25 cellular contexts compared by ENCODE assay signal in genomic region chr14:73125169-73125588, GRCh38. TPM values are rescaled to one million over a fixed set of nuclear protein-coding genes. Genes with fewer than 3 reads are reported as not detected.
DNase-seq lines count a peak whose midpoint lies in the region; ATAC-seq and TF ChIP-seq lines count a peak whose summit lies in the region.
"Had no signal": no experiment of that assay in that cellular context is flagged by ENCODE, and none has a peak within 500 bp of the region (broad histone marks: within the 10 kb centered on the region; RNA-seq: fewer than 3 reads in every experiment).

No MANE protein-coding gene starts in this region.

- peaks cover 13% of the 10 kb centered on the region for H4K20me1 ChIP-seq in neural progenitor cell (ENCODE audit: low read depth)

- DNase-seq in cardiac muscle cell (ENCODE audit: low read depth in 1 of 2, low spot score in 1 of 2), result no peak
- no peak for DNase-seq in heart left ventricle
- DNase-seq in NCI-H146 (lab: John Stamatoyannopoulos, UW), result peak; percentile 86
- DNase-seq in astrocyte of the spinal cord (ENCODE audit: low read depth, low spot score), result peak; percentile 14
- DNase-seq in neural progenitor cell (ENCODE audit: low spot score), result peak; percentile 18
- DNase-seq: activated CD4-positive, alpha-beta memory T cell treated with anti-CD3 and anti-CD28 coated beads, Interleukin-2, amount 10 ng/mL, durations not matched to agents 7 days and 5 days; activated T-cell treated with anti-CD3 and anti-CD28 coated beads, Interleukin-2, amount 50 U/mL, for 1 hour; body of pancreas; DMS53; GM23248; naive thymus-derived CD4-positive, alpha-beta T cell; NCI-H1436 treated with DMSO at 0.1 percent for 48 hours; NCI-H524 treated with DMSO at 0.1 percent for 48 hours; OCI-M1; SJCRH30; stimulated activated CD4-positive, alpha-beta T cell treated with anti-CD3 and anti-CD28 coated beads, Interleukin-2, amount 100 ng/mL, for 24 hours; stimulated activated naive CD8-positive, alpha-beta T cell treated with anti-CD3 and anti-CD28 coated beads, Interleukin-15, Interleukin-2, amounts not matched to agents 100 U/mL and 50 U/mL, for 24 hours; T-helper 2 cell; tibial artery; WERI-Rb-1 had no signal

- no peak for TF ChIP-seq POLR2A in heart left ventricle (IDR thresholded peaks at IDR 0.05)

- 71 to 77% (median 77%) methylated on average over 5 of the region's 5 CpGs for WGBS in heart left ventricle, 4 donors

- H3K9me3 Mint-ChIP-seq in neural progenitor cell, result no peaks in the 10 kb centered on the region
- H3K9me3 Mint-ChIP-seq: activated CD4-positive, alpha-beta memory T cell treated with anti-CD3 and anti-CD28 coated beads, Interleukin-2, amount 10 ng/mL, durations not matched to agents 7 days and 5 days; activated naive CD4-positive, alpha-beta T cell treated with anti-CD3 and anti-CD28 coated beads, Interleukin-2, amount 50 U/mL, for 24 hours; naive thymus-derived CD4-positive, alpha-beta T cell had no signal

- no peaks in the 10 kb centered on the region for H3K9me3 ChIP-seq in cardiac muscle cell (ENCODE audit: low read depth)
- no peaks in the 10 kb centered on the region for H3K9me3 ChIP-seq in heart left ventricle
- H3K9me3 ChIP-seq in neural progenitor cell (ENCODE audit: low read depth), result no peaks in the 10 kb centered on the region
- H3K9me3 ChIP-seq: body of pancreas, SJCRH30, tibial artery had no signal

- peaks cover 17% of the 10 kb centered on the region for H3K36me3 Mint-ChIP-seq in neural progenitor cell

- H3K36me3 ChIP-seq in cardiac muscle cell (peaks cover 24% of the 10 kb centered on the region), heart left ventricle (peaks cover 0 to 64% (median 47%) of the 10 kb centered on the region in 9 donors), neural progenitor cell (peaks cover 5% of the 10 kb centered on the region)

- no peaks in the 10 kb centered on the region for H3K4me1 Mint-ChIP-seq in neural progenitor cell
- H3K4me1 Mint-ChIP-seq: activated CD4-positive, alpha-beta memory T cell treated with anti-CD3 and anti-CD28 coated beads, Interleukin-2, amount 10 ng/mL, durations not matched to agents 7 days and 5 days had no signal

- H3K4me1 ChIP-seq in cardiac muscle cell (ENCODE audit: low read depth) (peaks cover 12% of the 10 kb centered on the region), heart left ventricle (no peaks in the 10 kb centered on the region), neural progenitor cell (peaks cover 11% of the 10 kb centered on the region)
- H3K4me1 ChIP-seq: body of pancreas, SJCRH30, tibial artery had no signal

- intact Hi-C loops in heart left ventricle (cut with DNase I), result no loop called here

- no peak overlapping the region for H3K4me2 ChIP-seq in neural progenitor cell

- H3K27me3 Mint-ChIP-seq in neural progenitor cell (ENCODE audit: insufficient read depth, low read depth), result no peaks in the 10 kb centered on the region
- H3K27me3 Mint-ChIP-seq: activated CD4-positive, alpha-beta memory T cell treated with anti-CD3 and anti-CD28 coated beads, Interleukin-2, amount 10 ng/mL, durations not matched to agents 7 days and 5 days; activated naive CD4-positive, alpha-beta T cell treated with anti-CD3 and anti-CD28 coated beads, Interleukin-2, amount 50 U/mL, for 24 hours; naive thymus-derived CD4-positive, alpha-beta T cell had no signal

- H3K4me3 ChIP-seq in cardiac muscle cell (no peak overlapping the region), heart left ventricle (no peak overlapping the region), astrocyte of the spinal cord (ENCODE audit: low read depth, low read length) (no peak overlapping the region), neural progenitor cell (no peak overlapping the region)
- H3K4me3 ChIP-seq: body of pancreas, GM23248, lung, SJCRH30, tibial artery had no signal

- H3K9ac ChIP-seq in neural progenitor cell, result no peak overlapping the region
- H3K9ac ChIP-seq: GM23248 had no signal

- H3K27ac ChIP-seq in cardiac muscle cell (peak overlapping the region; percentile 71), heart left ventricle (no peak overlapping the region), neural progenitor cell (peak overlapping the region; percentile 31)
- H3K27ac ChIP-seq: body of pancreas, GM23248, SJCRH30, tibial artery, WERI-Rb-1 had no signal

- no peaks in the 10 kb centered on the region for H3K79me2 ChIP-seq in neural progenitor cell (ENCODE audit: low read depth)

- peaks cover 47% of the 10 kb centered on the region for H3F3A ChIP-seq in neural progenitor cell (ENCODE audit: low read depth)

- H3K27me3 ChIP-seq in cardiac muscle cell (no peaks in the 10 kb centered on the region), heart left ventricle (no peaks in the 10 kb centered on the region), neural progenitor cell (no peaks in the 10 kb centered on the region)
- H3K27me3 ChIP-seq: body of pancreas, SJCRH30, tibial artery had no signal

- H3K4me3 Mint-ChIP-seq in neural progenitor cell, result no peak overlapping the region
- H3K4me3 Mint-ChIP-seq: activated CD4-positive, alpha-beta memory T cell treated with anti-CD3 and anti-CD28 coated beads, Interleukin-2, amount 10 ng/mL, durations not matched to agents 7 days and 5 days; activated naive CD4-positive, alpha-beta T cell treated with anti-CD3 and anti-CD28 coated beads, Interleukin-2, amount 50 U/mL, for 24 hours; naive thymus-derived CD4-positive, alpha-beta T cell had no signal

- ATAC-seq in heart left ventricle (no peak), GM19328 (IDR thresholded peaks at IDR 0.05; ENCODE audit: unreplicated experiment) (no peak), HG02610 (IDR thresholded peaks at IDR 0.05; ENCODE audit: unreplicated experiment) (no peak), GM18517 (IDR thresholded peaks at IDR 0.05; ENCODE audit: unreplicated experiment) (no peak)
- ATAC-seq: body of pancreas; naive thymus-derived CD4-positive, alpha-beta T cell; stimulated activated naive CD8-positive, alpha-beta T cell treated with anti-CD3 and anti-CD28 coated beads, Interleukin-15, Interleukin-2, amounts not matched to agents 100 U/mL and 50 U/mL, for 24 hours had no signal

- no peak overlapping the region for H3K27ac Mint-ChIP-seq in neural progenitor cell
- H3K27ac Mint-ChIP-seq: activated CD4-positive, alpha-beta memory T cell treated with anti-CD3 and anti-CD28 coated beads, Interleukin-2, amount 10 ng/mL, durations not matched to agents 7 days and 5 days had no signal

- in situ Hi-C loops in astrocyte of the spinal cord (cut with HindIII; ENCODE audit: low sequenced_read_pairs), result no loop called here

- no peak overlapping the region for H2AFZ ChIP-seq in neural progenitor cell (replicated peaks)
- H2AFZ ChIP-seq: GM23248 had no signal

- TF ChIP-seq CTCF in cardiac muscle cell (IDR thresholded peaks at IDR 0.05; ENCODE audit: low read depth, low read length) (no peak), heart left ventricle (IDR thresholded peaks at IDR 0.05) (no peak), astrocyte of the spinal cord (IDR thresholded peaks at IDR 0.05; ENCODE audit: low read depth, low read length) (no peak), neural progenitor cell (IDR thresholded peaks at IDR 0.05) (no peak)

RNA-seq across cellular contexts. Expression of gene PSEN1, which starts 11.1 kb away (rescaled TPM):
- 31.7 and 36.3 TPM in 2 replicates for total RNA-seq in cardiac muscle cell
- 48.8 and 49.7 TPM in 2 replicates for polyA plus RNA-seq in cardiac muscle cell
- 10 to 100 TPM; 19.9 to 44.1 (median 22.9) TPM for total RNA-seq in heart left ventricle
- 10 to 100 TPM; 11.6 to 22.4 TPM for polyA plus RNA-seq in heart left ventricle
- total RNA-seq in neural progenitor cell (ENCODE audit: low replicate concordance), result 55.3 and 80.5 TPM in 2 replicates

Comparison
In these comparisons a context has a peak if more than half of its experiments do, and no peak if none do; other contexts are left out.
1. H3K27ac ChIP-seq: peak in cardiac muscle cell (single experiment) and neural progenitor cell (single experiment); none in heart left ventricle (0 of 12).
2. DNase-seq: peak in NCI-H146 (single experiment), astrocyte of the spinal cord (single experiment) and neural progenitor cell (single experiment); none in cardiac muscle cell (0 of 2) and heart left ventricle (0 of 5).